ENCODE assay signal across 15 cellular contexts in the genomic region with DNA sequence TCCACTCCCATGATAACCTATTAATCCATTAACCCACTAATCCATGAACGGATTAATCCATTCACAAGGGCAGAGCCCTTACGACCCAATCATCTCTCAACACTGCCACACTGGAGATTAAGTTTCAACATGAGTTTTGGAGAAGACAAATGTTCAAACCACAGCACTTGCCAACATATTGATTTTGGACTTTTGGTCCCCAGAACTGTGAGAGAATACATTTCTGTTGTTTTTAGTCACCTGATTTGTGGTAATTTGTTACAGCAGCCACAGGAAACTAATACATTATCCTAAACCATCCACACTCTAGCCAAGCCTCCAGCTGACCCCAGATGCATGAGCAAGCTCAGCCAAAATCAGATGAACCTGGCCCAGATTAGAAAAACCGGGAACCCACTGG. TPM values are rescaled to one million over a fixed set of nuclear protein-coding genes. Genes with fewer than 3 reads are reported as not detected.
DNase-seq lines count a peak whose midpoint lies in the region; ATAC-seq, FAIRE-seq and TF ChIP-seq lines count a peak whose summit lies in the region.
"Had no signal": no experiment of that assay in that cellular context is flagged by ENCODE, and none has a peak within 500 bp of the region (broad histone marks: within the 10 kb centered on the region; RNA-seq: fewer than 3 reads in every experiment).

No MANE protein-coding gene starts in this region.

- 90% methylated on average over 3 of the region's 3 CpGs for WGBS in right cardiac atrium
- 59% methylated on average over 3 of the region's 3 CpGs for WGBS in K562 (ENCODE audit: insufficient coverage, low coverage, missing lambda C conversion rate)
- 94% methylated on average over 3 of the region's 3 CpGs for WGBS in HepG2 (ENCODE audit: low lambda C conversion rate)
- WGBS in transverse colon (ENCODE audit: low coverage in 1 of 2), 2 donors, result 96 to 100% methylated on average over 3 of the region's 3 CpGs

- POLR2A ChIA-PET in K562 (lab: Yijun Ruan, JAX), result interaction anchor here (0.6 to 2.3 kb wide), 3 partner anchors 9 to 22 kb away, joined by 3 to 11 read pairs (median 3); a partner anchor contains a TSS
- POLR2A ChIA-PET in HepG2 (lab: Yijun Ruan, JAX), result no interaction called here

- TF ChIP-seq EP300 in K562 (IDR thresholded peaks at IDR 0.05; ENCODE audit: low read length) (no peak), HepG2 (IDR thresholded peaks at IDR 0.05; ENCODE audit: low read depth in 2 of 2, low read length in 2 of 2) (no peak), HepG2 (CRISPR knock-in tag; IDR thresholded peaks at IDR 0.05; ENCODE audit: borderline replicate concordance) (no peak), transverse colon (IDR thresholded peaks at IDR 0.05; ENCODE audit: low read depth) (no peak)

- H3K9me1 ChIP-seq in K562 (ENCODE audit: control insufficient read depth, insufficient read depth, low read length), result no peaks in the 10 kb centered on the region

- H3K4me2 ChIP-seq in K562 (ENCODE audit: insufficient read depth, low read length) (no peak overlapping the region), HepG2 (ENCODE audit: low read depth, low read length) (no peak overlapping the region)

- H3K9me3 ChIP-seq in right atrium auricular region, result no peaks in the 10 kb centered on the region
- no peaks in the 10 kb centered on the region for H3K9me3 ChIP-seq in right cardiac atrium (ENCODE audit: control insufficient read depth, low read length)
- H3K9me3 ChIP-seq in K562 (replicated peaks; ENCODE audit: control insufficient read depth, insufficient read depth, low read depth, low read length), result no peaks in the 10 kb centered on the region
- no peaks in the 10 kb centered on the region for H3K9me3 ChIP-seq in HepG2 (ENCODE audit: low read length)
- H3K9me3 ChIP-seq in transverse colon, result no peaks in the 10 kb centered on the region

- BruUV-seq in K562 (replicated peaks; lab: Mats Ljungman, UMichigan) (no TSS peak), HepG2 (replicated peaks; lab: Mats Ljungman, UMichigan) (no TSS peak)

- no peak for FAIRE-seq in K562 (lab: Jason Lieb, UNC)
- no peak for FAIRE-seq in HepG2 (lab: Jason Lieb, UNC)
- FAIRE-seq: A204.1, H1 had no signal

- no peak for TF ChIP-seq RAD21 in K562 (CRISPR knock-in tag; conservative IDR thresholded peaks at IDR 0.05 in 1 of 2, IDR thresholded peaks at IDR 0.05 in 1 of 2)
- TF ChIP-seq RAD21 in HepG2 (CRISPR knock-in tag; IDR thresholded peaks at IDR 0.05), result no peak

- no peak for TF ChIP-seq POLR2A in K562 (conservative IDR thresholded peaks at IDR 0.05)
- TF ChIP-seq POLR2A in HepG2 (IDR thresholded peaks at IDR 0.05; ENCODE audit: insufficient read depth in 1 of 2, low read depth in 2 of 2, low read length in 2 of 2), result no peak
- TF ChIP-seq POLR2A in transverse colon (IDR thresholded peaks at IDR 0.05), result no peak

- H3K27ac ChIP-seq in right atrium auricular region (peak overlapping the region; percentile 20 to 24), right cardiac atrium (ENCODE audit: low read length) (no peak overlapping the region), K562 (ENCODE audit: extremely low read depth, low read depth, low read length) (no peak overlapping the region), HepG2 (ENCODE audit: extremely low read length, insufficient read depth, low read length) (no peak overlapping the region), transverse colon (no peak overlapping the region)
- H3K27ac ChIP-seq: HL-60 had no signal

- H4K20me1 ChIP-seq in K562 (replicated peaks; ENCODE audit: control insufficient read depth, insufficient read depth, low read length) (0 out of 2 replicates have a peak, but pooled peaks cover 3% of the 10 kb centered on the region), HepG2 (ENCODE audit: insufficient read depth, low read length) (no peaks in the 10 kb centered on the region; the same call in 1 of the 2 replicates)

- H3K27me3 ChIP-seq in right atrium auricular region (no peaks in the 10 kb centered on the region), right cardiac atrium (ENCODE audit: control insufficient read depth, insufficient read depth) (no peaks in the 10 kb centered on the region), K562 (ENCODE audit: control insufficient read depth in 2 of 2, insufficient read depth in 2 of 2, low read length in 2 of 2) (no peaks in the 10 kb centered on the region), HepG2 (ENCODE audit: control insufficient read depth in 1 of 2, insufficient read depth in 2 of 2, low read length in 2 of 2) (no peaks in the 10 kb centered on the region), transverse colon (no peaks in the 10 kb centered on the region), H7 (ENCODE audit: control insufficient read depth, insufficient read depth, low read length) (no peaks in the 10 kb centered on the region)

- CTCF ChIA-PET in K562 (lab: Yijun Ruan, JAX; ENCODE audit: low intra/inter-chr PET ratio), result no interaction called here
- CTCF ChIA-PET in HepG2 (lab: Yijun Ruan, JAX; ENCODE audit: low intra/inter-chr PET ratio, low total read pairs), result no interaction called here

- H3K4me3 ChIP-seq in right atrium auricular region, result no peak overlapping the region
- no peak overlapping the region for H3K4me3 ChIP-seq in right cardiac atrium (ENCODE audit: low read length)
- no peak overlapping the region for H3K4me3 ChIP-seq in K562
- H3K4me3 ChIP-seq in HepG2 (replicated peaks in 1 of 3; ENCODE audit: insufficient read depth in 1 of 3, low read depth in 2 of 3, low read length in 3 of 3), result no peak overlapping the region
- no peak overlapping the region for H3K4me3 ChIP-seq in transverse colon
- H3K4me3 ChIP-seq in H7 (ENCODE audit: insufficient read depth, low read depth, low read length), result no peak overlapping the region

- DNase-seq in right atrium auricular region (ENCODE audit: low spot score) (no peak), right cardiac atrium (no peak), K562 (ENCODE audit: extremely low read depth in 1 of 4, low spot score in 3 of 4) (no peak), HepG2 (ENCODE audit: low spot score) (no peak), transverse colon (no peak), H7 (no peak)
- DNase-seq: C1 segment of cervical spinal cord; Calu3; CD4-positive, alpha-beta T cell; DMS 273 treated with DMSO at 0.1 percent for 48 hours; HCEC 1CT had no signal

- no peak overlapping the region for H2AFZ ChIP-seq in K562 (ENCODE audit: low read depth, low read length)
- no peak overlapping the region for H2AFZ ChIP-seq in HepG2 (ENCODE audit: low read length)

- no peak for ATAC-seq in right cardiac atrium
- no peak for ATAC-seq in K562
- ATAC-seq in HepG2, result no peak
- no peak for ATAC-seq in activated CD4-positive, CD25-positive, alpha-beta regulatory T cell treated with anti-CD3 and anti-CD28 coated beads, Interleukin-2, amount 50 U/mL, for 24 hours

- H3K79me2 ChIP-seq in K562 (ENCODE audit: control insufficient read depth, insufficient read depth, low read length), result no peaks in the 10 kb centered on the region
- peaks cover 13% of the 10 kb centered on the region for H3K79me2 ChIP-seq in HepG2 (ENCODE audit: insufficient read depth, low read length)

- H3K9ac ChIP-seq in K562 (ENCODE audit: insufficient read depth in 1 of 2, low read depth in 2 of 2, low read length in 2 of 2), result no peak overlapping the region
- H3K9ac ChIP-seq in HepG2 (ENCODE audit: insufficient read depth, low read depth, low read length), result no peak overlapping the region

- intact Hi-C loops in right cardiac atrium (cut with DNase I), result no loop called here
- intact Hi-C loops in K562 (cut with micrococcal nuclease), result no loop called here
- intact Hi-C loops in HepG2 (cut with micrococcal nuclease; ENCODE audit: unreplicated experiment), result no loop called here
- intact Hi-C loops in transverse colon (cut with DNase I; ENCODE audit: low total_unique reads), result no loop called here

- peaks cover 61% of the 10 kb centered on the region for H3K36me3 ChIP-seq in right atrium auricular region
- peaks cover 54% of the 10 kb centered on the region; the same call in 2 of the 3 replicates for H3K36me3 ChIP-seq in K562 (ENCODE audit: control insufficient read depth, insufficient read depth, low read length)
- H3K36me3 ChIP-seq in HepG2 (replicated peaks in 1 of 2; ENCODE audit: control insufficient read depth in 1 of 2, insufficient read depth in 2 of 2, low read length in 2 of 2), result peaks cover 28 to 71% of the 10 kb centered on the region in 2 experiments
- H3K36me3 ChIP-seq in transverse colon, result peaks cover 0 to 48% (median 11%) of the 10 kb centered on the region in 4 donors
- peaks cover 38% of the 10 kb centered on the region for H3K36me3 ChIP-seq in H7 (replicated peaks; ENCODE audit: control insufficient read depth, insufficient read depth, low read length)

- TF ChIP-seq CTCF in right atrium auricular region (IDR thresholded peaks at IDR 0.05), result no peak
- TF ChIP-seq CTCF in K562 (IDR thresholded peaks at IDR 0.05 in 2 of 3, conservative IDR thresholded peaks at IDR 0.05 in 1 of 3; ENCODE audit: insufficient read depth in 2 of 3, low read depth in 1 of 3, low read length in 3 of 3), result no peak
- no peak for TF ChIP-seq CTCF in HepG2 (CRISPR knock-in tag; IDR thresholded peaks at IDR 0.05)
- TF ChIP-seq CTCF in transverse colon (IDR thresholded peaks at IDR 0.05), result no peak

- in situ Hi-C loops in K562 (cut with MboI) (no loop called here), HepG2 (cut with HindIII; ENCODE audit: extremely low pct_ligation_motif_present, low pct_unique_long_range_greater_than_20kb) (no loop called here), transverse colon (cut with MboI; ENCODE audit: low pct_ligation_motif_present in 1 of 4, low pct_unique_long_range_greater_than_20kb in 1 of 4, low sequenced_read_pairs in 3 of 4) (no loop called here)

- H3K4me1 ChIP-seq in right atrium auricular region, result peaks cover 0 to 7% of the 10 kb centered on the region in 2 donors
- no peaks in the 10 kb centered on the region for H3K4me1 ChIP-seq in right cardiac atrium (ENCODE audit: control insufficient read depth, insufficient read depth, low read length)
- no peaks in the 10 kb centered on the region for H3K4me1 ChIP-seq in K562 (replicated peaks in 1 of 2; ENCODE audit: control insufficient read depth in 2 of 2, insufficient read depth in 2 of 2, low read length in 2 of 2)
- no peaks in the 10 kb centered on the region for H3K4me1 ChIP-seq in HepG2 (ENCODE audit: insufficient read depth, low read length)
- H3K4me1 ChIP-seq in transverse colon, result no peaks in the 10 kb centered on the region

RNA-seq across cellular contexts. Expression of a gene that starts 22.4 kb away (rescaled TPM):
- 10 to 100 TPM; 25.8 to 33.4 TPM for total RNA-seq in right atrium auricular region
- 10 to 100 TPM; 13.8 to 37.1 (median 20.9) TPM for total RNA-seq in right cardiac atrium
- 7.3 TPM for polyA plus RNA-seq in right cardiac atrium
- 81.0 and 127 TPM in 2 replicates for total RNA-seq in K562 (2011; cell fraction: chromatin; rRNA removed; ENCODE audit: low replicate concordance)
- total RNA-seq in K562 (2011; cell fraction: nucleolus; rRNA removed), result 24.8 and 40.4 TPM in 2 replicates
- total RNA-seq in K562 (2011; cell fraction: nucleoplasm; rRNA removed), result 67.7 and 90.5 TPM in 2 replicates
- 8.1 and 10.4 TPM in 2 replicates for total RNA-seq in K562 (2014; rRNA removed)
- 15.0 and 16.5 TPM in 2 replicates for total RNA-seq in K562 (2014; rRNA removed; fragmentation: Illumina TruSeq; extraction: Trizol)
- total RNA-seq in K562 (2015; rRNA removed; fragmentation: Illumina TruSeq; extraction: Trizol), result 11.3 and 12.1 TPM in 2 replicates
- 20.0 and 20.1 TPM in 2 replicates for total RNA-seq in K562 (2021)
- 22.5 and 37.3 TPM in 2 replicates for polyA plus RNA-seq in K562 (2011; rRNA removed)
- 12.3 and 36.0 TPM in 2 replicates for polyA plus RNA-seq in K562 (2011; cell fraction: cytosol; rRNA removed)
- 44.1 and 66.0 TPM in 2 replicates for polyA plus RNA-seq in K562 (2011; cell fraction: nucleus; rRNA removed)
- polyA plus RNA-seq in K562 (2012), result 13.2 and 34.7 TPM in 2 replicates
- polyA plus RNA-seq in K562 (2014; fragmentation: Illumina TruSeq; extraction: Trizol), result 16.8 and 19.6 TPM in 2 replicates
- polyA plus RNA-seq in K562 (2014; fragmentation: Nextera tagmentation; extraction: Ambion mirVana), result 1 to 10 TPM; 7.1 to 8.1 TPM
- polyA plus RNA-seq in K562 (2014; rRNA removed), result 9.0 and 10.5 TPM in 2 replicates
- polyA minus RNA-seq in K562 (2011; rRNA and poly(A)+ RNA removed), result 34.8 and 79.8 TPM in 2 replicates
- 17.4 and 37.8 TPM in 2 replicates for polyA minus RNA-seq in K562 (2011; cell fraction: cytosol; rRNA and poly(A)+ RNA removed)
- 39.9 and 102 TPM in 2 replicates for polyA minus RNA-seq in K562 (2011; cell fraction: nucleus; rRNA and poly(A)+ RNA removed)
- total RNA-seq in HepG2 (2016; rRNA removed; fragmentation: Illumina TruSeq; extraction: Trizol), result 51.1 and 78.6 TPM in 2 replicates
- total RNA-seq in HepG2 (2016; cell fraction: cytosol; rRNA removed; fragmentation: Illumina TruSeq; extraction: Trizol; ENCODE audit: low read depth), result 3.7 and 5.0 TPM in 2 replicates
- total RNA-seq in HepG2 (2016; cell fraction: insoluble cytoplasmic fraction; rRNA removed; fragmentation: Illumina TruSeq; extraction: Trizol), result 48.9 and 73.2 TPM in 2 replicates
- 14.9 and 16.7 TPM in 2 replicates for total RNA-seq in HepG2 (2016; cell fraction: membrane; rRNA removed; fragmentation: Illumina TruSeq; extraction: Trizol)
- 63.1 and 69.1 TPM in 2 replicates for total RNA-seq in HepG2 (2016; cell fraction: nucleus; rRNA removed; fragmentation: Illumina TruSeq; extraction: Trizol)
- 21.6 and 30.0 TPM in 2 replicates for polyA plus RNA-seq in HepG2 (2011; rRNA removed)
- 16.7 and 20.5 TPM in 2 replicates for polyA plus RNA-seq in HepG2 (2011; cell fraction: cytosol; rRNA removed)
- polyA plus RNA-seq in HepG2 (2011; cell fraction: nucleus; rRNA removed), result 34.6 and 53.4 TPM in 2 replicates
- polyA plus RNA-seq in HepG2 (2012), result 19.7 and 29.9 TPM in 2 replicates
- 2.3 and 2.5 TPM in 2 replicates for polyA plus RNA-seq in HepG2 (2016; cell fraction: cytosol; fragmentation: Illumina TruSeq; extraction: Trizol; ENCODE audit: low read depth)
- 64.1 and 66.0 TPM in 2 replicates for polyA plus RNA-seq in HepG2 (2016; cell fraction: insoluble cytoplasmic fraction; fragmentation: Illumina TruSeq; extraction: Trizol; ENCODE audit: low read depth)
- 5.7 and 8.1 TPM in 2 replicates for polyA plus RNA-seq in HepG2 (2016; cell fraction: membrane; fragmentation: Illumina TruSeq; extraction: Trizol; ENCODE audit: low read depth)
- 37.6 and 38.9 TPM in 2 replicates for polyA plus RNA-seq in HepG2 (2016; cell fraction: nucleus; fragmentation: Illumina TruSeq; extraction: Trizol; ENCODE audit: insufficient read depth, low read depth)
- 11.6 and 45.4 TPM in 2 replicates for polyA minus RNA-seq in HepG2 (2011; rRNA and poly(A)+ RNA removed; ENCODE audit: low replicate concordance)
- 32.8 and 36.6 TPM in 2 replicates for polyA minus RNA-seq in HepG2 (2011; cell fraction: cytosol; rRNA and poly(A)+ RNA removed)
- polyA minus RNA-seq in HepG2 (2011; cell fraction: nucleus; rRNA and poly(A)+ RNA removed), result 99.5 and 125 TPM in 2 replicates
- 10 to 100 TPM in 3 of 4 donors, 1 to 10 TPM in 1; 9.7 to 37.9 (median 17.0) TPM for total RNA-seq in transverse colon
- 39.4 and 42.8 TPM in 2 replicates for total RNA-seq in H7 (2014; rRNA removed; shearing (Covaris generic))

Comparison
In these comparisons a context has a peak if more than half of its experiments do, and no peak if none do; other contexts are left out.
1. H3K27ac ChIP-seq: peak in right atrium auricular region (2 of 2); none in right cardiac atrium (single experiment), K562 (single experiment), HepG2 (single experiment) and transverse colon (0 of 4).